In genomic region chr4:113587640-113588275, GRCh38 we compare ENCODE assay signal across 16 cellular contexts.
A peak's percentile ranks its signal among the peaks of the same experiment; 100 is the strongest.
DNase-seq lines count a peak whose midpoint lies in the region; ATAC-seq and TF ChIP-seq lines count a peak whose summit lies in the region.
"Had no signal": no experiment of that assay in that cellular context is flagged by ENCODE, and none has a peak within 500 bp of the region (broad histone marks: within the 10 kb centered on the region; RNA-seq: fewer than 3 reads in every experiment).

No MANE protein-coding gene starts in this region.

- 0 out of 2 replicates have a peak, but pooled peaks cover 4% of the 10 kb centered on the region for H3K36me3 ChIP-seq in ACC112 (ENCODE audit: insufficient read depth, low read length)
- H3K36me3 ChIP-seq in SK-N-MC (ENCODE audit: insufficient read depth, low read length) = no peaks in the 10 kb centered on the region

- H3K9ac ChIP-seq in SK-N-MC (ENCODE audit: insufficient read length) = no peak overlapping the region

- peak overlapping the region; percentile 6; the same call in 1 of the 2 replicates for H3K27ac ChIP-seq in ACC112 (ENCODE audit: low read depth, low read length)
- 0 out of 2 replicates have a peak overlapping the region, but pooled peaks have one; percentile 16 for H3K27ac ChIP-seq in SK-N-MC

- TF ChIP-seq CTCF in retinal pigment epithelial cell (conservative IDR thresholded peaks at IDR 0.05; ENCODE audit: low read depth, low read length) = no peak

- DNase-seq in SK-N-MC (ENCODE audit: low read depth, low spot score) (no peak), foreskin melanocyte (peak; percentile 83), retinal pigment epithelial cell (ENCODE audit: low read depth) (peak; percentile 75), DMS79 (lab: John Stamatoyannopoulos, UW) (no peak)
- DNase-seq in activated CD4-positive, CD25-positive, alpha-beta regulatory T cell treated with anti-CD3 and anti-CD28 coated beads, Interleukin-2, amount 50 U/mL, for 72 hours = no peak
- DNase-seq: Caco-2, DMS153, H7, IMR-90, NCI-H1930, NCI-H748 treated with DMSO at 0.1 percent for 48 hours, OCI-M1, RPMI8226 had no signal

- ATAC-seq in HG02678 (IDR thresholded peaks at IDR 0.05; ENCODE audit: unreplicated experiment) (no peak), GM21447 (IDR thresholded peaks at IDR 0.05; ENCODE audit: unreplicated experiment) (no peak)

- peaks cover 16% of the 10 kb centered on the region for H3K4me1 ChIP-seq in ACC112 (ENCODE audit: control insufficient read depth, insufficient read depth, low read length, unreplicated experiment)

- no peaks in the 10 kb centered on the region for H3K9me3 ChIP-seq in SK-N-MC (ENCODE audit: low read depth, low read length)
- H3K9me3 ChIP-seq: Caco-2 had no signal

- H3K27me3 ChIP-seq in ACC112 (ENCODE audit: insufficient read depth, low read length) = no peaks in the 10 kb centered on the region

- H3K79me2 ChIP-seq in ACC112 (ENCODE audit: control insufficient read depth, insufficient read depth, low read length, unreplicated experiment) = peaks cover 2% of the 10 kb centered on the region

- H3K4me3 ChIP-seq in ACC112 (ENCODE audit: low read depth, low read length) (no peak overlapping the region), SK-N-MC (no peak overlapping the region), retinal pigment epithelial cell (ENCODE audit: low read length) (no peak overlapping the region)

- H2AFZ ChIP-seq in ACC112 (ENCODE audit: low read length, unreplicated experiment) = no peak overlapping the region

Comparison
In these comparisons a context has a peak if more than half of its experiments do, and no peak if none do; other contexts are left out.
1. DNase-seq: peak in foreskin melanocyte (single experiment) and retinal pigment epithelial cell (single experiment); none in SK-N-MC (single experiment), activated CD4-positive, CD25-positive, alpha-beta regulatory T cell treated with anti-CD3 and anti-CD28 coated beads, Interleukin-2, amount 50 U/mL, for 72 hours (single experiment) and DMS79 (single experiment).